In the genomic region with DNA sequence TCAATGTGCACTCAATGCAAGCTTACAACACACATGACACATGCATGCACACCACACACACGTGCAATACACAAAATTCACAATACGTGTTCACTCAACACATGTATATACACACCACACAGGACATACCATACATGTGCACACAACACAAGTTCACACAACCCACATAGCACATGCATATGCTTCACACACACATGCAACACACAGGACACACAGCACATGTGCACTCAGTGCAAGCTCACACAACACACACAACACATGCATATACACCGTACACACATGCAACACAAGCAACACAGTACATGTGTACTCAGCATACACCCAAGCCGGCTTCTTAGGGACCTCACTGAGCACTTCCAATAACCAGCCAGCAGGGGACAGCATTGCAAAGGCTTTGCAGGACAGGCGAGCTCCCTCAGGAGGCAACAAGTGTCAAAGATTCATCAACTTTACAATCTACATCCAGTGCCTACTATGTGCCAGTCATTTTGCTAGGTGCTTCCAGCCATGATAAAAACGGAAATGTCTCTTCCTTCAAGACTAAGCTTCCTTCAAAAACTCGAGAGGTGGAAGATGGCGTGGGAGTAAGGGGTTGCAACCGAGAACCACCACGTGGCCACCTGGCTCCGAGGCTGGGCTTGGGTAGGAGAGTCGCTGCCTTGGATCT, we compare ENCODE assay signal across 9 cellular contexts.
DNase-seq lines count a peak whose midpoint lies in the region; ATAC-seq and TF ChIP-seq lines count a peak whose summit lies in the region.
"Had no signal": no experiment of that assay in that cellular context is flagged by ENCODE, and none has a peak within 500 bp of the region (broad histone marks: within the 10 kb centered on the region; RNA-seq: fewer than 3 reads in every experiment).

No MANE protein-coding gene starts in this region.

- peak; percentile 75 for ATAC-seq in body of pancreas

- H3K27me3 ChIP-seq in body of pancreas, result no peaks in the 10 kb centered on the region

- H3K4me1 ChIP-seq in HEK293 (ENCODE audit: control insufficient read depth, insufficient read depth, low read length) (peaks cover 2% of the 10 kb centered on the region; the same call in 1 of the 2 replicates), body of pancreas (peaks cover 19% of the 10 kb centered on the region)

- H3K4me3 ChIP-seq in GM12864 (ENCODE audit: low read depth, low read length) (no peak overlapping the region), HEK293 (ENCODE audit: low read depth, low read length) (no peak overlapping the region), body of pancreas (no peak overlapping the region)
- H3K4me3 ChIP-seq: skin epidermis had no signal

- no peaks in the 10 kb centered on the region for H3K9me3 ChIP-seq in HEK293 (ENCODE audit: control insufficient read depth, insufficient read depth, low read depth, low read length)
- H3K9me3 ChIP-seq in body of pancreas, result no peaks in the 10 kb centered on the region

- H3K36me3 ChIP-seq in HEK293 (ENCODE audit: control insufficient read depth in 2 of 2, insufficient read depth in 1 of 2, low read length in 2 of 2) (no peaks in the 10 kb centered on the region), body of pancreas (replicated peaks in 1 of 2; ENCODE audit: insufficient read depth in 1 of 2, low read depth in 2 of 2) (no peaks in the 10 kb centered on the region)

- intact Hi-C loops in body of pancreas (cut with DNase I), result no loop called here

- TF ChIP-seq POLR2A in body of pancreas (IDR thresholded peaks at IDR 0.05), result no peak

- POLR2A ChIA-PET in HEK293 (lab: Yijun Ruan, JAX), result interaction anchor here (0.6 kb wide), 3 partner anchors 9 to 350 kb away, joined by 3 read pairs; no protein-coding TSS in a partner anchor

- DNase-seq in GM12864 (ENCODE audit: low read depth), result peak; percentile 49
- peak; percentile 26 to 77 (median 57) for DNase-seq in NCI-H1417 (lab: John Stamatoyannopoulos, UW)
- peak; percentile 76 for DNase-seq in UCSD-AML1 (lab: John Stamatoyannopoulos, UW; ENCODE audit: unreplicated experiment)
- DNase-seq in body of pancreas, result peak; percentile 75 to 82 (median 78)
- peak; percentile 86 for DNase-seq in iPS-NIHi11 (ENCODE audit: low spot score)
- peak; percentile 54 to 80 (median 70) for DNase-seq in stimulated activated CD4-positive, alpha-beta T cell treated with anti-CD3 and anti-CD28 coated beads, Interleukin-12 subunit alpha, Interleukin-12 subunit beta, amount 100 ng/mL, for 48 hours (ENCODE audit: low read depth in 2 of 3, low spot score in 1 of 3)
- DNase-seq in NCI-H187 treated with DMSO at 0.1 percent for 48 hours (lab: John Stamatoyannopoulos, UW), result no peak

- 35 to 39% methylated on average over 12 of the region's 12 CpGs for WGBS in body of pancreas, 2 donors

- TF ChIP-seq CTCF in GM12864 (IDR thresholded peaks at IDR 0.05; ENCODE audit: low read depth, low read length, missing control alignments) (peak; percentile 100), HEK293 (tag by site-specific recombination; IDR thresholded peaks at IDR 0.05) (peak; percentile 97), body of pancreas (IDR thresholded peaks at IDR 0.05) (peak; percentile 84 to 97 (median 89))

- H3K27ac ChIP-seq in HEK293 (ENCODE audit: extremely low read depth, low read depth, low read length) (no peak overlapping the region), body of pancreas (no peak overlapping the region)
- H3K27ac ChIP-seq: skin epidermis had no signal

- CTCF ChIA-PET in HEK293 (lab: Yijun Ruan, JAX), result interaction anchor here (0.5 to 6.0 kb wide), 58 partner anchors 10 to 1705 kb away, joined by 3 to 55 read pairs (median 4); no protein-coding TSS in a partner anchor

TF ChIP-seq in HEK293, 187 proteins besides CTCF, POLR2A, EP300 and RAD21 (continues in another document):
- TF ChIP-seq ZNF223 (tag by site-specific recombination; IDR thresholded peaks at IDR 0.05) (no peak), ZNF2 (tag by site-specific recombination; IDR thresholded peaks at IDR 0.05) (peak; percentile 69; the same call in 1 of the 2 replicates), ZSCAN30 (tag by site-specific recombination; IDR thresholded peaks at IDR 0.05) (peak; percentile 64; the same call in 1 of the 2 replicates), ZXDB (tag by site-specific recombination; IDR thresholded peaks at IDR 0.05) (no peak), ZNF561 (tag by site-specific recombination; IDR thresholded peaks at IDR 0.05; ENCODE audit: borderline replicate concordance) (no peak), SCRT2 (tag by site-specific recombination; IDR thresholded peaks at IDR 0.05) (peak; percentile 99), ZNF654 (tag by site-specific recombination; IDR thresholded peaks at IDR 0.05; ENCODE audit: low read depth) (peak; percentile 99), SP7 (tag by site-specific recombination; IDR thresholded peaks at IDR 0.05) (peak; percentile 36; the same call in 1 of the 2 replicates), ZNF776 (tag by site-specific recombination; IDR thresholded peaks at IDR 0.05; ENCODE audit: borderline replicate concordance) (no peak), SCRT1 (tag by site-specific recombination; IDR thresholded peaks at IDR 0.05; ENCODE audit: borderline replicate concordance) (peak; percentile 99), ZNF677 (tag by site-specific recombination; IDR thresholded peaks at IDR 0.05) (no peak), ZNF391 (tag by site-specific recombination; IDR thresholded peaks at IDR 0.05; ENCODE audit: borderline replicate concordance, low read depth) (no peak)
- TF ChIP-seq, protein P1, sequence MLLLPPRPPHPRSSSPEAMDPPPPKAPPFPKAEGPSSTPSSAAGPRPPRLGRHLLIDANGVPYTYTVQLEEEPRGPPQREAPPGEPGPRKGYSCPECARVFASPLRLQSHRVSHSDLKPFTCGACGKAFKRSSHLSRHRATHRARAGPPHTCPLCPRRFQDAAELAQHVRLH (tag by site-specific recombination; IDR thresholded peaks at IDR 0.05), result no peak
- TF ChIP-seq, protein P2, sequence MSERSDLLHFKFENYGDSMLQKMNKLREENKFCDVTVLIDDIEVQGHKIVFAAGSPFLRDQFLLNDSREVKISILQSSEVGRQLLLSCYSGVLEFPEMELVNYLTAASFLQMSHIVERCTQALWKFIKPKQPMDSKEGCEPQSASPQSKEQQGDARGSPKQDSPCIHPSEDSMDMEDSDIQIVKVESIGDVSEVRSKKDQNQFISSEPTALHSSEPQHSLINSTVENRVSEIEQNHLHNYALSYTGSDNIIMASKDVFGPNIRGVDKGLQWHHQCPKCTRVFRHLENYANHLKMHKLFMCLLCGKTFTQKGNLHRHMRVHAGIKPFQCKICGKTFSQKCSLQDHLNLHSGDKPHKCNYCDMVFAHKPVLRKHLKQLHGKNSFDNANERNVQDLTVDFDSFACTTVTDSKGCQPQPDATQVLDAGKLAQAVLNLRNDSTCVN (tag by site-specific recombination; optimal IDR thresholded peaks at IDR 0.05), result peak; percentile 13
- TF ChIP-seq, protein P3, sequence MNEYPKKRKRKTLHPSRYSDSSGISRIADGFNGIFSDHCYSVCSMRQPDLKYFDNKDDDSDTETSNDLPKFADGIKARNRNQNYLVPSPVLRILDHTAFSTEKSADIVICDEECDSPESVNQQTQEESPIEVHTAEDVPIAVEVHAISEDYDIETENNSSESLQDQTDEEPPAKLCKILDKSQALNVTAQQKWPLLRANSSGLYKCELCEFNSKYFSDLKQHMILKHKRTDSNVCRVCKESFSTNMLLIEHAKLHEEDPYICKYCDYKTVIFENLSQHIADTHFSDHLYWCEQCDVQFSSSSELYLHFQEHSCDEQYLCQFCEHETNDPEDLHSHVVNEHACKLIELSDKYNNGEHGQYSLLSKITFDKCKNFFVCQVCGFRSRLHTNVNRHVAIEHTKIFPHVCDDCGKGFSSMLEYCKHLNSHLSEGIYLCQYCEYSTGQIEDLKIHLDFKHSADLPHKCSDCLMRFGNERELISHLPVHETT (tag by site-specific recombination; IDR thresholded peaks at IDR 0.05), result no peak
- TF ChIP-seq, protein P4, sequence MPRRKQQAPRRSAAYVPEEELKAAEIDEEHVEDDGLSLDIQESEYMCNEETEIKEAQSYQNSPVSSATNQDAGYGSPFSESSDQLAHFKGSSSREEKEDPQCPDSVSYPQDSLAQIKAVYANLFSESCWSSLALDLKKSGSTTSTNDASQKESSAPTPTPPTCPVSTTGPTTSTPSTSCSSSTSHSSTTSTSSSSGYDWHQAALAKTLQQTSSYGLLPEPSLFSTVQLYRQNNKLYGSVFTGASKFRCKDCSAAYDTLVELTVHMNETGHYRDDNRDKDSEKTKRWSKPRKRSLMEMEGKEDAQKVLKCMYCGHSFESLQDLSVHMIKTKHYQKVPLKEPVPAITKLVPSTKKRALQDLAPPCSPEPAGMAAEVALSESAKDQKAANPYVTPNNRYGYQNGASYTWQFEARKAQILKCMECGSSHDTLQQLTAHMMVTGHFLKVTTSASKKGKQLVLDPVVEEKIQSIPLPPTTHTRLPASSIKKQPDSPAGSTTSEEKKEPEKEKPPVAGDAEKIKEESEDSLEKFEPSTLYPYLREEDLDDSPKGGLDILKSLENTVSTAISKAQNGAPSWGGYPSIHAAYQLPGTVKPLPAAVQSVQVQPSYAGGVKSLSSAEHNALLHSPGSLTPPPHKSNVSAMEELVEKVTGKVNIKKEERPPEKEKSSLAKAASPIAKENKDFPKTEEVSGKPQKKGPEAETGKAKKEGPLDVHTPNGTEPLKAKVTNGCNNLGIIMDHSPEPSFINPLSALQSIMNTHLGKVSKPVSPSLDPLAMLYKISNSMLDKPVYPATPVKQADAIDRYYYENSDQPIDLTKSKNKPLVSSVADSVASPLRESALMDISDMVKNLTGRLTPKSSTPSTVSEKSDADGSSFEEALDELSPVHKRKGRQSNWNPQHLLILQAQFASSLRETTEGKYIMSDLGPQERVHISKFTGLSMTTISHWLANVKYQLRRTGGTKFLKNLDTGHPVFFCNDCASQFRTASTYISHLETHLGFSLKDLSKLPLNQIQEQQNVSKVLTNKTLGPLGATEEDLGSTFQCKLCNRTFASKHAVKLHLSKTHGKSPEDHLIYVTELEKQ (tag by site-specific recombination; IDR thresholded peaks at IDR 0.05; ENCODE audit: borderline replicate concordance), result no peak
